Comparison of ENCODE assay signal across 8 cellular contexts in the genomic region with DNA sequence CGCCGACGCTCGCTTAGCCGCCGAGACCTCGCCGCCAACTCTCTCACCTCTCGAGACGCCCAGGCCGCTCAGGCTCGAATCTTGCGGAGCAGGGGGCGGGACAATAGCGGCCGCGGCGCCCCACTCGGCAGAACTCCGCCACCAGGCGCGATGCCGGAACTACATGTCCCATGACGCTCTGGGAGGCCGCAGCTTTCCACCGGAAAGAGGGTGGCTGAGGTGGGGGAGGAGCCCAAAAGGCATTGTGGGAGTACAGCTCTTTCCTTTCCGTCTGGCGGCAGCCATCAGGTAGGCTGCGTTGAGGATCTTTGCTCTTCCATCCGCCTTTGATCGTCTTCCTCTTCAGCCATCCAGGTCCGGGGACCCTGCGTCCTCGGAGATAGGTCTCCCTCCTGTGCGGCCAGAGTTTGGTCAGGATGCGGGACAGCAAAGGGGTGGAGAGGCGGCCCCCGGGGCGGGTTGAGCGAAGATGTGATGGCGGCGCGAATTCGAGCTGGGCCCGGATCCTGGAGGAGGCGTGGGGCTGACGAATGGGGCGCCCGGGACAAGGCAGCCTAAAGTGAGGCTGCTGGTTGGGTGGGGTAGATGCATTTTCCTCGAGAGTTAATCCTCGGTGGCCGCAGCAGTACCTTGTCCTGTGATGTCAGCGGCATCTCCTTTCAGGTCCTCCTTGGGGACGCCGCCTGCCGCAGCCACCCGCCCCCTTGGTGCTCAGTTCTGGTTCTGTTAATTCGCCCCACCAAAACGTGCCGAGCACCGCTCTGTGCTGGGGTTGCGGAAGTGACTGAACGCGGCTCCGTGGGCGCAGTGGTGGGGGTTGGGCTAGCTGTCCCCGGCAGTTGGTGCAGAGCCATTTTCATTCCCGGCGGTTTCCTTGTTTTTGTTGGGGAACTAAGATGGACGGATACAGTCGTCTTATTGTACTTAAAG. TPM values are rescaled to one million over a fixed set of nuclear protein-coding genes. Genes with fewer than 3 reads are reported as not detected.
DNase-seq lines count a peak whose midpoint lies in the region; ATAC-seq and TF ChIP-seq lines count a peak whose summit lies in the region.

TSS of gene NKIRAS1 (minus strand) at position 105 of the 930 bp plus-strand sequence. CDS start 6,086 bp downstream, outside the sequence.
TSS of gene RPL15 (plus strand) at position 247 of the 930 bp plus-strand sequence. CDS start 728 bp downstream, outside the sequence.

- peaks cover 11% of the 10 kb centered on the region for H3K27me3 Mint-ChIP-seq in T-helper 1 cell treated with Interleukin-12 subunit alpha and Interleukin-12 subunit beta and Interleukin-4 antibody, amounts not matched to agents 30 μg/mL and 1 μg/mL, for 36 hours (ENCODE audit: low read depth)

- H3K27ac Mint-ChIP-seq in T-helper 1 cell treated with Interleukin-12 subunit alpha and Interleukin-12 subunit beta and Interleukin-4 antibody, amounts not matched to agents 30 μg/mL and 1 μg/mL, for 36 hours, result peak within 1 kb of the TSS; percentile 96

- peak within 1 kb of the TSS; percentile 97 for H3K4me3 Mint-ChIP-seq in T-helper 1 cell treated with Interleukin-12 subunit alpha and Interleukin-12 subunit beta and Interleukin-4 antibody, amounts not matched to agents 30 μg/mL and 1 μg/mL, for 36 hours

- DNase-seq in GM13976 (ENCODE audit: low spot score) (peak; percentile 97), NCI-H146 treated with DMSO at 0.1 percent for 48 hours (lab: John Stamatoyannopoulos, UW; ENCODE audit: unreplicated experiment) (peak; percentile 81), right atrium auricular region (ENCODE audit: low spot score) (peak; percentile 97), pulmonary artery endothelial cell (ENCODE audit: low read depth, low spot score) (peak; percentile 94), uterus (peak; percentile 97 to 98)

- H3K36me3 ChIP-seq in right atrium auricular region (peaks cover 36% of the 10 kb centered on the region), uterus (no peaks in the 10 kb centered on the region)

- peak within 1 kb of the TSS; percentile 87 for H3K27ac ChIP-seq in angular gyrus (ENCODE audit: low read depth, low read length)
- H3K27ac ChIP-seq in right atrium auricular region, result peak within 1 kb of the TSS; percentile 91 to 96
- peak within 1 kb of the TSS; percentile 94 to 95 for H3K27ac ChIP-seq in uterus

- peaks cover 0 to 26% of the 10 kb centered on the region in 2 donors for H3K4me1 ChIP-seq in right atrium auricular region
- H3K4me1 ChIP-seq in uterus, result peaks cover 0 to 4% of the 10 kb centered on the region in 2 donors

- H3K36me3 Mint-ChIP-seq in T-helper 1 cell treated with Interleukin-12 subunit alpha and Interleukin-12 subunit beta and Interleukin-4 antibody, amounts not matched to agents 30 μg/mL and 1 μg/mL, for 36 hours (ENCODE audit: low read depth), result peaks cover 47% of the 10 kb centered on the region

- intact Hi-C loops in uterus (cut with DNase I; ENCODE audit: low total_unique reads), result no loop called here

- in situ Hi-C loops in GM13976 (cut with MboI; ENCODE audit: low sequenced_read_pairs, unreplicated experiment), result no loop called here

- no peaks in the 10 kb centered on the region for H3K27me3 ChIP-seq in right atrium auricular region
- no peaks in the 10 kb centered on the region for H3K27me3 ChIP-seq in uterus

- H3K4me3 ChIP-seq in right atrium auricular region (peak within 1 kb of the TSS; percentile 79 to 97), uterus (peak within 1 kb of the TSS; percentile 78 to 91)

- peak; percentile 90 for ATAC-seq in HG02870 (IDR thresholded peaks at IDR 0.05; ENCODE audit: unreplicated experiment)

- TF ChIP-seq CTCF in GM13976 (IDR thresholded peaks at IDR 0.05; ENCODE audit: borderline replicate concordance, control extremely low read depth, extremely low read depth, insufficient read depth, missing control alignments), result peak; percentile 13
- peak; percentile 46 to 61 for TF ChIP-seq CTCF in right atrium auricular region (IDR thresholded peaks at IDR 0.05)
- peak; percentile 36 to 84 (median 53) for TF ChIP-seq CTCF in uterus (IDR thresholded peaks at IDR 0.05)

- peak; percentile 88 to 98 for TF ChIP-seq POLR2A in uterus (IDR thresholded peaks at IDR 0.05)

- H3K9me3 ChIP-seq in right atrium auricular region (no peaks in the 10 kb centered on the region), uterus (no peaks in the 10 kb centered on the region)

- peaks cover 30% of the 10 kb centered on the region for H3K4me1 Mint-ChIP-seq in T-helper 1 cell treated with Interleukin-12 subunit alpha and Interleukin-12 subunit beta and Interleukin-4 antibody, amounts not matched to agents 30 μg/mL and 1 μg/mL, for 36 hours (ENCODE audit: low read depth)

- H3K9me3 Mint-ChIP-seq in T-helper 1 cell treated with Interleukin-12 subunit alpha and Interleukin-12 subunit beta and Interleukin-4 antibody, amounts not matched to agents 30 μg/mL and 1 μg/mL, for 36 hours, result no peaks in the 10 kb centered on the region

RNA-seq across cellular contexts. Expression of gene NKIRAS1, which starts in this region (rescaled TPM):
- total RNA-seq in right atrium auricular region (10 to 100 TPM; 18.4 to 19.8 TPM), pulmonary artery endothelial cell (6.3 and 10.0 TPM in 2 replicates), uterus (10 to 100 TPM in 3 of 4 donors, 1 to 10 TPM in 1; 3.6 to 25.0 (median 17.3) TPM)

RNA-seq across cellular contexts. Expression of gene RPL15, which starts in this region (rescaled TPM):
- total RNA-seq in right atrium auricular region, result 1,000 to 10,000 TPM in 1 of 2 donors, 100 to 1,000 TPM in 1; 608 to 1,311 TPM
- 1,869 and 2,385 TPM in 2 replicates for total RNA-seq in pulmonary artery endothelial cell
- total RNA-seq in uterus, result 1,000 to 10,000 TPM; 2,242 to 5,103 (median 3,613) TPM

Comparison
In these comparisons a context has a peak if more than half of its experiments do, and no peak if none do; other contexts are left out.
1. Peak in every context shown above with its lines: DNase-seq, ATAC-seq, H3K4me3 ChIP-seq and H3K27ac ChIP-seq.